Comparison of ENCODE assay signal across 23 cellular contexts in the genomic region with DNA sequence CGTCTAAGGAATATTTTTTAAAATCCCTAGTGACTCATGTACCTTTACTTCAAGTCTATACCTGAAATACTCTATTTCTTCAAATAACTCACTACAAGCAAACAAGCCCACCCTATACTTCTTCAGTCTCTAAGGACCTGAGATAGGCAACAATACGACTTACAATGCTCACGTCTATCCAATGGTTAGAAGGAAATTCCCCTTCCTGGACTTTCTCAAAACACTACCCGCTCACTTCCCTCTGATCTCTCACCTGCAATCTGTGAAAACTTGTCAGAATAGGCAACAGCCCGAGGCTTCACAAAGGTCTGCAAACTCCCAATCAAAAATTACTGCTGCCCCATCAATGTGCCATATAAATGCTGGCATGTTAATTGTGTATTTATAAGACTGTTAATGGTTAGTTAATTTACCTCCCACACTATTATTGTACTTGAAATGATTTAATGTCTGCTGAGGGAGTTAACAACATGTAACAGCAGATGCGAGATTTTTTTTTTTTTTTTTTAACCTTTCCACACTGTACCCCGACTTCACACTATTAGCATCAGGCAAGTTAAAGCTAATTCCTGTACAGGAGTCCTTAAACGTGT.
"Had no signal": no experiment of that assay in that cellular context is flagged by ENCODE, and none has a peak within 500 bp of the region (broad histone marks: within the 10 kb centered on the region; RNA-seq: fewer than 3 reads in every experiment).

No MANE protein-coding gene starts in this region.

- H3K4me3 Mint-ChIP-seq: activated CD4-positive, alpha-beta memory T cell treated with anti-CD3 and anti-CD28 coated beads, Interleukin-2, amount 10 ng/mL, durations not matched to agents 7 days and 5 days; activated CD8-positive, alpha-beta memory T cell treated with anti-CD3 and anti-CD28 coated beads, Interleukin-2, amount 10 ng/mL, durations not matched to agents 7 days and 5 days; activated naive CD8-positive, alpha-beta T cell treated with anti-CD3 and anti-CD28 coated beads for 36 hours; mesothelial cell of epicardium; nephron had no signal

- H3K9me3 Mint-ChIP-seq: activated CD4-positive, alpha-beta memory T cell treated with anti-CD3 and anti-CD28 coated beads, Interleukin-2, amount 10 ng/mL, durations not matched to agents 7 days and 5 days; activated naive CD8-positive, alpha-beta T cell treated with anti-CD3 and anti-CD28 coated beads for 36 hours; mesothelial cell of epicardium; nephron had no signal

- ATAC-seq: activated CD8-positive, alpha-beta memory T cell treated with anti-CD3 and anti-CD28 coated beads, Interleukin-2, amount 10 ng/mL, durations not matched to agents 7 days and 5 days; left lobe of liver; stimulated activated naive CD8-positive, alpha-beta T cell treated with anti-CD3 and anti-CD28 coated beads, Interleukin-15, Interleukin-2, amounts not matched to agents 100 U/mL and 50 U/mL, for 24 hours had no signal

- H3K27ac Mint-ChIP-seq: activated CD4-positive, alpha-beta memory T cell treated with anti-CD3 and anti-CD28 coated beads, Interleukin-2, amount 10 ng/mL, durations not matched to agents 7 days and 5 days; activated CD8-positive, alpha-beta memory T cell treated with anti-CD3 and anti-CD28 coated beads, Interleukin-2, amount 10 ng/mL, durations not matched to agents 7 days and 5 days; activated naive CD8-positive, alpha-beta T cell treated with anti-CD3 and anti-CD28 coated beads for 36 hours had no signal

- DNase-seq: activated CD4-positive, alpha-beta memory T cell treated with anti-CD3 and anti-CD28 coated beads, Interleukin-2, amount 10 ng/mL, durations not matched to agents 7 days and 5 days; activated CD4-positive, alpha-beta T cell treated with anti-CD3 and anti-CD28 coated beads for 48 hours; activated CD4-positive, CD25-positive, alpha-beta regulatory T cell; activated CD8-positive, alpha-beta memory T cell treated with anti-CD3 and anti-CD28 coated beads, Interleukin-2, amount 10 ng/mL, durations not matched to agents 7 days and 5 days; activated naive CD4-positive, alpha-beta T cell; activated naive CD8-positive, alpha-beta T cell treated with anti-CD3 and anti-CD28 coated beads for 36 hours; amniotic stem cell; dermis blood vessel endothelial cell; effector memory CD4-positive, alpha-beta T cell; foreskin melanocyte; glutamatergic neuron; hippocampal formation; nucleus accumbens; stimulated activated CD4-positive, alpha-beta T cell treated with anti-CD3 and anti-CD28 coated beads, Interleukin-2, amount 100 ng/mL, for 24 hours; stimulated activated naive CD8-positive, alpha-beta T cell treated with anti-CD3 and anti-CD28 coated beads, Interleukin-15, Interleukin-2, amounts not matched to agents 100 U/mL and 50 U/mL, for 24 hours; substantia nigra had no signal

- H3K27me3 Mint-ChIP-seq: activated CD4-positive, alpha-beta memory T cell treated with anti-CD3 and anti-CD28 coated beads, Interleukin-2, amount 10 ng/mL, durations not matched to agents 7 days and 5 days; activated CD8-positive, alpha-beta memory T cell treated with anti-CD3 and anti-CD28 coated beads, Interleukin-2, amount 10 ng/mL, durations not matched to agents 7 days and 5 days; activated naive CD8-positive, alpha-beta T cell treated with anti-CD3 and anti-CD28 coated beads for 36 hours had no signal

- H3K27me3 ChIP-seq: cardiac muscle cell, right atrium auricular region, tibial nerve had no signal

- H3K4me3 ChIP-seq: cardiac muscle cell, lung, right atrium auricular region, tibial nerve had no signal

- H3K9me3 ChIP-seq: right atrium auricular region, tibial nerve had no signal

- H3K4me1 Mint-ChIP-seq: activated CD4-positive, alpha-beta memory T cell treated with anti-CD3 and anti-CD28 coated beads, Interleukin-2, amount 10 ng/mL, durations not matched to agents 7 days and 5 days; activated CD8-positive, alpha-beta memory T cell treated with anti-CD3 and anti-CD28 coated beads, Interleukin-2, amount 10 ng/mL, durations not matched to agents 7 days and 5 days had no signal

- H3K27ac ChIP-seq: cardiac muscle cell, right atrium auricular region, tibial nerve had no signal

- H3K36me3 ChIP-seq: cardiac muscle cell, right atrium auricular region had no signal
